In the genomic region with DNA sequence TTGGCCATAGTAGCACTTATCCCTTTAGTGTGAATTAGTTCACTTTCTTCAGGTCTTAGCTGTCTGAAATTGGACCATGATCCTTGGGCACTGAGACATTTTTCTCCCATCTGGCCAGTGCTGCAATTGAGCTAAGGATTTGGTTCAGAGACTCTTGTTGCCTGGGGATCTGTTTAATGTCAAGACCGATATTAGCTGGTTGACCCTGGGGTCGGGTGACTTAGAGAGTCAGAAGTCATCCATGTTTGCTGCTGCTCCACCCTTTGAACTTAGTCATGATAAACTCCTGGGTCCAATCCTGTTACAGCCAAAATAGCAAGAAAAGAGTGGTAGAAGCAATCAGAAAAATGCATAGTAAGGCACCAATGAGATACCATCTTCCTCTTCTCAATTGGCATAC, we compare ENCODE assay signal across 21 cellular contexts. TPM values are rescaled to one million over a fixed set of nuclear protein-coding genes. Genes with fewer than 3 reads are reported as not detected.
A peak's percentile ranks its signal among the peaks of the same experiment; 100 is the strongest.
DNase-seq lines count a peak whose midpoint lies in the region; ATAC-seq and TF ChIP-seq lines count a peak whose summit lies in the region.
"Had no signal": no experiment of that assay in that cellular context is flagged by ENCODE, and none has a peak within 500 bp of the region (broad histone marks: within the 10 kb centered on the region; RNA-seq: fewer than 3 reads in every experiment).

No MANE protein-coding gene starts in this region.

- no peaks in the 10 kb centered on the region for H3K36me3 ChIP-seq in osteoblast (ENCODE audit: insufficient read depth, low read length)
- H3K36me3 ChIP-seq: BE2C had no signal

- H3K9me3 ChIP-seq in osteoblast (ENCODE audit: low read depth, low read length) (peaks cover 2% of the 10 kb centered on the region), T-helper 17 cell (ENCODE audit: control insufficient read depth, low read length, poor library complexity, severe bottlenecking) (peaks cover 3% of the 10 kb centered on the region)
- H3K9me3 ChIP-seq: BE2C had no signal

- no peaks in the 10 kb centered on the region for H3K27me3 ChIP-seq in osteoblast (ENCODE audit: insufficient read depth, low read length)
- H3K27me3 ChIP-seq: BE2C had no signal

- no peaks in the 10 kb centered on the region for H3K27me3 Mint-ChIP-seq in T-helper 17 cell
- H3K27me3 Mint-ChIP-seq: CD4-positive, CD25-positive, alpha-beta regulatory T cell; CD8-positive, alpha-beta memory T cell had no signal

- no peaks in the 10 kb centered on the region for H3K36me3 Mint-ChIP-seq in T-helper 17 cell (ENCODE audit: low read depth)
- H3K36me3 Mint-ChIP-seq: CD4-positive, CD25-positive, alpha-beta regulatory T cell; CD8-positive, alpha-beta memory T cell had no signal

- H3K4me2 ChIP-seq in osteoblast (ENCODE audit: insufficient read depth, low read length): no peak overlapping the region

- no peak overlapping the region for H3K27ac Mint-ChIP-seq in T-helper 17 cell
- H3K27ac Mint-ChIP-seq: CD4-positive, CD25-positive, alpha-beta regulatory T cell; CD8-positive, alpha-beta memory T cell had no signal

- no peak for TF ChIP-seq CTCF in osteoblast (IDR thresholded peaks at IDR 0.05; ENCODE audit: extremely low read depth, low read depth, low read length)

- no peaks in the 10 kb centered on the region for H3K4me1 ChIP-seq in osteoblast (ENCODE audit: insufficient read depth, low read length)

- no peak overlapping the region for H3K4me3 Mint-ChIP-seq in T-helper 17 cell
- H3K4me3 Mint-ChIP-seq: CD4-positive, CD25-positive, alpha-beta regulatory T cell; CD8-positive, alpha-beta memory T cell had no signal

- no peak overlapping the region for H3K27ac ChIP-seq in osteoblast (ENCODE audit: low read depth, low read length)
- H3K27ac ChIP-seq: GM23248 had no signal

- ATAC-seq in GM18502 (IDR thresholded peaks at IDR 0.05; ENCODE audit: poor library complexity, unreplicated experiment) (no peak), T-helper 17 cell (no peak)
- ATAC-seq: K562 had no signal

- no peak overlapping the region for H2AFZ ChIP-seq in osteoblast (ENCODE audit: low read length)
- H2AFZ ChIP-seq: GM23248 had no signal

- DNase-seq in NCI-H524 (lab: John Stamatoyannopoulos, UW): peak; percentile 89 to 93
- DNase-seq in NCI-H82 treated with DMSO at 0.1 percent for 48 hours (lab: John Stamatoyannopoulos, UW; ENCODE audit: unreplicated experiment): peak; percentile 97
- peak; percentile 54 for DNase-seq in islet precursor cell
- peak; percentile 19 for DNase-seq in osteoblast (ENCODE audit: insufficient read length, low spot score, missing footprints)
- DNase-seq in HuH-7 (ENCODE audit: low spot score): no peak
- no peak for DNase-seq in T-helper 17 cell
- DNase-seq: BE2C; C1 segment of cervical spinal cord; CD4-positive, CD25-positive, alpha-beta regulatory T cell; CD8-positive, alpha-beta memory T cell; COR-L47; DMS153; DMS79; GF-D8; GM23248; HCEC 1CT; IMR-90 had no signal

- no peaks in the 10 kb centered on the region for H4K20me1 ChIP-seq in osteoblast (ENCODE audit: insufficient read depth, low read length)

- no peaks in the 10 kb centered on the region for H3K79me2 ChIP-seq in osteoblast (ENCODE audit: insufficient read depth, low read length)

- no peak overlapping the region for H3K4me3 ChIP-seq in osteoblast (ENCODE audit: insufficient read depth, low read length)
- H3K4me3 ChIP-seq: GM23248, K562 had no signal

- no peaks in the 10 kb centered on the region for H3K4me1 Mint-ChIP-seq in T-helper 17 cell
- H3K4me1 Mint-ChIP-seq: CD4-positive, CD25-positive, alpha-beta regulatory T cell; CD8-positive, alpha-beta memory T cell had no signal

RNA-seq across cellular contexts. Expression of a gene that starts 45.8 kb away (rescaled TPM):
- not detected in 2 replicates for total RNA-seq in osteoblast
- not detected for total RNA-seq in T-helper 17 cell
- total RNA-seq: A172; CD4-positive, CD25-positive, alpha-beta regulatory T cell; CD8-positive, alpha-beta memory T cell; Daoy; GM23248; IMR-90; K562 had no signal

Comparison
In these comparisons a context has a peak if more than half of its experiments do, and no peak if none do; other contexts are left out.
1. DNase-seq: peak in NCI-H524 (2 of 2), NCI-H82 treated with DMSO at 0.1 percent for 48 hours (single experiment), islet precursor cell (single experiment) and osteoblast (single experiment); none in HuH-7 (single experiment) and T-helper 17 cell (0 of 3).